Comparison of ENCODE assay signal across 19 cellular contexts in genomic region chr18:78995740-78996395, GRCh38. TPM values are rescaled to one million over a fixed set of nuclear protein-coding genes. Genes with fewer than 3 reads are reported as not detected.
A peak's percentile ranks its signal among the peaks of the same experiment; 100 is the strongest.
DNase-seq lines count a peak whose midpoint lies in the region; ATAC-seq, FAIRE-seq and TF ChIP-seq lines count a peak whose summit lies in the region.
"Had no signal": no experiment of that assay in that cellular context is flagged by ENCODE, and none has a peak within 500 bp of the region (broad histone marks: within the 10 kb centered on the region; RNA-seq: fewer than 3 reads in every experiment).

No MANE protein-coding gene starts in this region.

- 29% methylated on average over 10 of the region's 22 CpGs for WGBS in HepG2 (ENCODE audit: low lambda C conversion rate)
- WGBS in right lobe of liver (ENCODE audit: insufficient coverage, low coverage, low lambda C conversion rate, missing lambda C conversion rate) = 67% methylated on average over 5 of the region's 22 CpGs

- H3K4me3 ChIP-seq in HepG2 (replicated peaks in 1 of 3; ENCODE audit: insufficient read depth in 1 of 3, low read depth in 2 of 3, low read length in 3 of 3) = no peak overlapping the region
- H3K4me3 ChIP-seq in right lobe of liver = no peak overlapping the region
- H3K4me3 ChIP-seq: GM23248, K562 had no signal

- DNase-seq in HepG2 (ENCODE audit: low spot score) (no peak), right lobe of liver (no peak), WTC11 (ENCODE audit: low spot score) (no peak), nephron progenitor cell (no peak), T-helper 9 cell (no peak), DMS53 (lab: John Stamatoyannopoulos, UW) (no peak), NCI-H146 (lab: John Stamatoyannopoulos, UW) (no peak)
- DNase-seq: Caco-2; GDM1; GM23248; HFFc6; NCI-H1048; NCI-H1930; NCI-H226; NCI-H69; NK-92 treated with Interleukin-12 subunit alpha and Interleukin-12 subunit beta, amount 100 ng/mL, for 24 hours had no signal

- no peak for TF ChIP-seq RAD21 in HepG2 (CRISPR knock-in tag; IDR thresholded peaks at IDR 0.05)

- no peaks in the 10 kb centered on the region for H4K20me1 ChIP-seq in HepG2 (ENCODE audit: insufficient read depth, low read length)

- no peak overlapping the region for H3K4me2 ChIP-seq in HepG2 (ENCODE audit: low read depth, low read length)

- TF ChIP-seq EP300 in HepG2 (IDR thresholded peaks at IDR 0.05; ENCODE audit: low read depth in 2 of 2, low read length in 2 of 2) = no peak
- TF ChIP-seq EP300 in HepG2 (CRISPR knock-in tag; IDR thresholded peaks at IDR 0.05; ENCODE audit: borderline replicate concordance) = no peak

- no peaks in the 10 kb centered on the region for H3K79me2 ChIP-seq in HepG2 (ENCODE audit: insufficient read depth, low read length)

- no peak overlapping the region for H3K9ac ChIP-seq in HepG2 (ENCODE audit: insufficient read depth, low read depth, low read length)
- H3K9ac ChIP-seq: GM23248 had no signal

- no peak for TF ChIP-seq POLR2A in HepG2 (IDR thresholded peaks at IDR 0.05; ENCODE audit: insufficient read depth in 1 of 2, low read depth in 2 of 2, low read length in 2 of 2)
- no peak for TF ChIP-seq POLR2A in right lobe of liver (IDR thresholded peaks at IDR 0.05)

- H3K9me3 ChIP-seq in HepG2 (ENCODE audit: low read length) (no peaks in the 10 kb centered on the region), right lobe of liver (no peaks in the 10 kb centered on the region)
- H3K9me3 ChIP-seq: Caco-2 had no signal

- ATAC-seq in HepG2 (peak; percentile 50; the same call in 2 of the 3 replicates), right lobe of liver (no peak), WTC11 (no peak), GM18868 (IDR thresholded peaks at IDR 0.05; ENCODE audit: unreplicated experiment) (no peak)
- ATAC-seq: K562 had no signal

- H3K27ac Mint-ChIP-seq in WTC11 = peak overlapping the region; percentile 80
- peak overlapping the region; percentile 83 for H3K27ac Mint-ChIP-seq in nephron progenitor cell
- H3K27ac Mint-ChIP-seq: HFFc6 had no signal

- H3K27me3 Mint-ChIP-seq in WTC11 (ENCODE audit: low read depth) = peaks cover 17% of the 10 kb centered on the region
- peaks cover 5% of the 10 kb centered on the region for H3K27me3 Mint-ChIP-seq in nephron progenitor cell (ENCODE audit: low read depth, poor library complexity)

- FAIRE-seq in HepG2 (lab: Jason Lieb, UNC) = no peak
- FAIRE-seq: A204.1, K562 had no signal

- H3K4me3 Mint-ChIP-seq in WTC11 (no peak overlapping the region), nephron progenitor cell (no peak overlapping the region)
- H3K4me3 Mint-ChIP-seq: HFFc6 had no signal

- intact Hi-C loops in HepG2 (cut with micrococcal nuclease; ENCODE audit: unreplicated experiment) = no loop called here
- intact Hi-C loops in right lobe of liver (cut with DNase I) = no loop called here

- BruUV-seq in HepG2 (replicated peaks; lab: Mats Ljungman, UMichigan) = no TSS peak

- H3K27me3 ChIP-seq in HepG2 (ENCODE audit: control insufficient read depth in 1 of 2, insufficient read depth in 2 of 2, low read length in 2 of 2) (peaks cover 0 to 27% of the 10 kb centered on the region in 2 experiments; a peak in 3 of 5 replicates), right lobe of liver (no peaks in the 10 kb centered on the region)

- TF ChIP-seq CTCF in HepG2 (CRISPR knock-in tag; IDR thresholded peaks at IDR 0.05) (no peak), right lobe of liver (IDR thresholded peaks at IDR 0.05) (no peak), WTC11 (IDR thresholded peaks at IDR 0.05) (no peak), nephron progenitor cell (IDR thresholded peaks at IDR 0.05) (no peak)

- H3K36me3 Mint-ChIP-seq in WTC11 (peaks cover 53% of the 10 kb centered on the region), nephron progenitor cell (ENCODE audit: low read depth) (peaks cover 71% of the 10 kb centered on the region)

- in situ Hi-C loops in HepG2 (cut with HindIII; ENCODE audit: extremely low pct_ligation_motif_present, low pct_unique_long_range_greater_than_20kb) = loop anchor here (25.0 kb wide), 2 partner anchors 334 to 1084 kb away; no protein-coding TSS in a partner anchor

- H3K27ac ChIP-seq in HepG2 (ENCODE audit: extremely low read length, insufficient read depth, low read length) = no peak overlapping the region
- H3K27ac ChIP-seq in right lobe of liver = no peak overlapping the region
- H3K27ac ChIP-seq: GM23248 had no signal

- POLR2A ChIA-PET in HepG2 (lab: Yijun Ruan, JAX) = no interaction called here
- POLR2A ChIA-PET in WTC11 (lab: Charles Lee) = no interaction called here

- H3K9me3 Mint-ChIP-seq in WTC11 (no peaks in the 10 kb centered on the region), nephron progenitor cell (peaks cover 8% of the 10 kb centered on the region)

- CTCF ChIA-PET in HepG2 (lab: Yijun Ruan, JAX; ENCODE audit: low intra/inter-chr PET ratio, low total read pairs) (no interaction called here), WTC11 (lab: Charles Lee) (no interaction called here)

- no peak overlapping the region for H2AFZ ChIP-seq in HepG2 (ENCODE audit: low read length)
- H2AFZ ChIP-seq: GM23248 had no signal

- H3K4me1 Mint-ChIP-seq in WTC11 = peaks cover 20% of the 10 kb centered on the region
- H3K4me1 Mint-ChIP-seq in nephron progenitor cell = peaks cover 1% of the 10 kb centered on the region

- no peaks in the 10 kb centered on the region for H3K4me1 ChIP-seq in HepG2 (ENCODE audit: insufficient read depth, low read length)
- H3K4me1 ChIP-seq in right lobe of liver = no peaks in the 10 kb centered on the region
- H3K4me1 ChIP-seq: Caco-2 had no signal

- H3K36me3 ChIP-seq in HepG2 (replicated peaks in 1 of 2; ENCODE audit: control insufficient read depth in 1 of 2, insufficient read depth in 2 of 2, low read length in 2 of 2) (no peaks in the 10 kb centered on the region), right lobe of liver (no peaks in the 10 kb centered on the region)

TF ChIP-seq in HepG2, 621 proteins besides CTCF, POLR2A, EP300 and RAD21 (continues in another document):
- TF ChIP-seq MAX (IDR thresholded peaks at IDR 0.05) (no peak), POLR2G (IDR thresholded peaks at IDR 0.05; ENCODE audit: low read depth, low read length) (no peak), ZNF704 (CRISPR knock-in tag; IDR thresholded peaks at IDR 0.05; ENCODE audit: borderline replicate concordance) (no peak), ZNF382 (CRISPR knock-in tag; IDR thresholded peaks at IDR 0.05; ENCODE audit: borderline replicate concordance) (no peak)

TF ChIP-seq in WTC11, 78 proteins besides CTCF, POLR2A, EP300 and RAD21 (continues in another document):
- TF ChIP-seq PRDM15 (CRISPR knock-in tag; IDR thresholded peaks at IDR 0.05) = no peak
- no peak for TF ChIP-seq ESRRA (CRISPR knock-in tag; IDR thresholded peaks at IDR 0.05; ENCODE audit: borderline replicate concordance)
- no peak for TF ChIP-seq ATF3 (CRISPR knock-in tag; conservative IDR thresholded peaks at IDR 0.05)

RNA-seq across cellular contexts. Expression of gene SALL3, which starts 16.2 kb away (rescaled TPM):
- total RNA-seq in HepG2 (2016; rRNA removed; fragmentation: Illumina TruSeq; extraction: Trizol) (not detected in 2 replicates), right lobe of liver (not detected), WTC11 (2021) (81.3 to 87.0 TPM (median 83.8 TPM) in 3 replicates)
- total RNA-seq in HepG2 (2016; cell fraction: cytosol; rRNA removed; fragmentation: Illumina TruSeq; extraction: Trizol; ENCODE audit: low read depth) = not detected in 2 replicates
- not detected in 2 replicates for total RNA-seq in HepG2 (2016; cell fraction: insoluble cytoplasmic fraction; rRNA removed; fragmentation: Illumina TruSeq; extraction: Trizol)
- total RNA-seq in HepG2 (2016; cell fraction: membrane; rRNA removed; fragmentation: Illumina TruSeq; extraction: Trizol) = not detected in 2 replicates
- total RNA-seq in HepG2 (2016; cell fraction: nucleus; rRNA removed; fragmentation: Illumina TruSeq; extraction: Trizol) = not detected in 2 replicates
- polyA plus RNA-seq in HepG2 (2011; rRNA removed) = not detected in 2 replicates
- polyA plus RNA-seq in HepG2 (2011; cell fraction: cytosol; rRNA removed) = not detected in 2 replicates
- polyA plus RNA-seq in HepG2 (2011; cell fraction: nucleus; rRNA removed) = not detected in 2 replicates
- not detected in 2 replicates for polyA plus RNA-seq in HepG2 (2012)
- polyA plus RNA-seq in HepG2 (2016; cell fraction: cytosol; fragmentation: Illumina TruSeq; extraction: Trizol; ENCODE audit: low read depth) = not detected in 2 replicates
- not detected in 2 replicates for polyA plus RNA-seq in HepG2 (2016; cell fraction: insoluble cytoplasmic fraction; fragmentation: Illumina TruSeq; extraction: Trizol; ENCODE audit: low read depth)
- polyA plus RNA-seq in HepG2 (2016; cell fraction: membrane; fragmentation: Illumina TruSeq; extraction: Trizol; ENCODE audit: low read depth) = not detected in 2 replicates
- not detected in 2 replicates for polyA plus RNA-seq in HepG2 (2016; cell fraction: nucleus; fragmentation: Illumina TruSeq; extraction: Trizol; ENCODE audit: insufficient read depth, low read depth)
- not detected in 2 replicates for polyA minus RNA-seq in HepG2 (2011; rRNA and poly(A)+ RNA removed; ENCODE audit: low replicate concordance)
- polyA minus RNA-seq in HepG2 (2011; cell fraction: cytosol; rRNA and poly(A)+ RNA removed) = not detected in 2 replicates
- polyA minus RNA-seq in HepG2 (2011; cell fraction: nucleus; rRNA and poly(A)+ RNA removed) = not detected in 2 replicates
- total RNA-seq: Caco-2, GM23248, HFFc6, K562 had no signal
- polyA plus RNA-seq: GM23248, K562 had no signal

Comparison
In these comparisons a context has a peak if more than half of its experiments do, and no peak if none do; other contexts are left out.
1. RNA of gene SALL3, which starts 16.2 kb away (total RNA-seq): 81.3 to 87.0 TPM in WTC11; not detected in HepG2 and not detected in right lobe of liver; every median in the first group is over 10 times any median in the second.